Comparison of ENCODE assay signal across 10 cellular contexts in genomic region chr16:22370038-22370541, GRCh38. TPM values are rescaled to one million over a fixed set of nuclear protein-coding genes. Genes with fewer than 3 reads are reported as not detected.
DNase-seq lines count a peak whose midpoint lies in the region; ATAC-seq, FAIRE-seq and TF ChIP-seq lines count a peak whose summit lies in the region.
"Had no signal": no experiment of that assay in that cellular context is flagged by ENCODE, and none has a peak within 500 bp of the region (broad histone marks: within the 10 kb centered on the region; RNA-seq: fewer than 3 reads in every experiment).

No MANE protein-coding gene starts in this region.

- no peaks in the 10 kb centered on the region for H3K9me3 ChIP-seq in HEK293 (ENCODE audit: control insufficient read depth, insufficient read depth, low read depth, low read length)
- H3K9me3 ChIP-seq in GM12878 (replicated peaks; ENCODE audit: control insufficient read depth, insufficient read depth, low read length): no peaks in the 10 kb centered on the region
- no peaks in the 10 kb centered on the region for H3K9me3 ChIP-seq in mucosa of rectum (ENCODE audit: control insufficient read depth in 2 of 2, low read length in 2 of 2)
- H3K9me3 ChIP-seq: HAP-1 had no signal

- DNase-seq in AG04449 (ENCODE audit: low read depth, low spot score): peak; percentile 42
- DNase-seq in GM12878 (ENCODE audit: low read depth, low spot score): no peak
- DNase-seq in stimulated activated CD4-positive, alpha-beta T cell treated with anti-CD3 and anti-CD28 coated beads, Interleukin-1b, Interleukin-23, amount 100 ng/mL, for 48 hours: no peak
- DNase-seq in lower leg skin (ENCODE audit: low spot score in 2 of 2): no peak
- no peak for DNase-seq in GM10248 (ENCODE audit: extremely low spot score)
- DNase-seq: NCI-H1105 had no signal

- no peaks in the 10 kb centered on the region for H3K27me3 ChIP-seq in GM12878 (replicated peaks in 1 of 2; ENCODE audit: control insufficient read depth in 2 of 2, insufficient read depth in 2 of 2, low read length in 1 of 2)
- no peaks in the 10 kb centered on the region for H3K27me3 ChIP-seq in mucosa of rectum (ENCODE audit: control insufficient read depth in 2 of 2, insufficient read depth in 2 of 2, low read length in 2 of 2)

- SMC1A ChIA-PET in GM12878 (lab: Charles Lee; ENCODE audit: uncharacterized antibody, unreplicated experiment): interaction anchor here (1.5 to 12.5 kb wide), 5 partner anchors 9 to 40 kb away, joined by 3 to 205 read pairs (median 5); no protein-coding TSS in a partner anchor

- POLR2A ChIA-PET in AG04449 (lab: Yijun Ruan, JAX): interaction anchor here (1.1 to 1.5 kb wide), 2 partner anchors 27 to 33 kb away, joined by 4 to 6 read pairs; no protein-coding TSS in a partner anchor
- POLR2A ChIA-PET in HEK293 (lab: Yijun Ruan, JAX): no interaction called here
- POLR2A ChIA-PET in GM12878 (lab: Charles Lee): interaction anchor here (12.9 kb wide), 1 partner anchor 13 kb away, joined by 185 read pairs; no protein-coding TSS in a partner anchor
- POLR2A ChIA-PET in GM10248 (lab: Yijun Ruan, JAX): no interaction called here

- TF ChIP-seq EP300 in GM12878 (IDR thresholded peaks at IDR 0.05; ENCODE audit: borderline replicate concordance in 1 of 2, control insufficient read depth in 1 of 2, low read depth in 2 of 2, low read length in 2 of 2): no peak

- H3K36me3 ChIP-seq in HEK293 (ENCODE audit: control insufficient read depth in 2 of 2, insufficient read depth in 1 of 2, low read length in 2 of 2) (peaks cover 0 to 8% of the 10 kb centered on the region in 2 experiments; a peak in 1 of 3 replicates), GM12878 (ENCODE audit: control insufficient read depth in 2 of 2, insufficient read depth in 2 of 2, low read length in 1 of 2) (peaks cover 0 to 5% of the 10 kb centered on the region in 2 experiments; a peak in 1 of 4 replicates), mucosa of rectum (ENCODE audit: control insufficient read depth in 2 of 2, insufficient read depth in 2 of 2, low read length in 2 of 2) (peaks cover 1 to 5% of the 10 kb centered on the region in 2 donors)

- H3K4me1 ChIP-seq in HEK293 (ENCODE audit: control insufficient read depth, insufficient read depth, low read length): peaks cover 16% of the 10 kb centered on the region; the same call in 1 of the 2 replicates
- peaks cover 19% of the 10 kb centered on the region for H3K4me1 ChIP-seq in GM12878 (ENCODE audit: control insufficient read depth, insufficient read depth, low read length)
- peaks cover 34 to 48% of the 10 kb centered on the region in 2 donors for H3K4me1 ChIP-seq in mucosa of rectum (ENCODE audit: control insufficient read depth in 2 of 2, insufficient read depth in 2 of 2, low read length in 2 of 2)

- TF ChIP-seq CTCF in AG04449 (IDR thresholded peaks at IDR 0.05; ENCODE audit: insufficient read depth, low read length, missing control alignments) (no peak), HEK293 (tag by site-specific recombination; IDR thresholded peaks at IDR 0.05) (no peak), GM12878 (IDR thresholded peaks at IDR 0.05 in 2 of 3, conservative IDR thresholded peaks at IDR 0.05 in 1 of 3; ENCODE audit: control insufficient read depth in 2 of 3, extremely low read depth in 1 of 3, insufficient read depth in 1 of 3, low read depth in 3 of 3, low read length in 3 of 3) (no peak), lower leg skin (IDR thresholded peaks at IDR 0.05) (no peak), GM10248 (IDR thresholded peaks at IDR 0.05; ENCODE audit: control extremely low read depth, extremely low read depth, low read depth, missing control alignments) (no peak)

- WGBS in GM12878 (ENCODE audit: insufficient coverage, insufficient replicate concordance, low lambda C conversion rate, missing lambda C conversion rate): 100% methylated on average over 1 of the region's 1 CpG
- WGBS in lower leg skin, 2 donors: 26 to 37% methylated on average over 1 of the region's 1 CpG

- H3K4me3 ChIP-seq in AG04449 (ENCODE audit: low read depth, low read length) (no peak overlapping the region), HEK293 (ENCODE audit: low read depth, low read length) (no peak overlapping the region), GM12878 (peak overlapping the region; percentile 29; the same call in 1 of the 2 replicates), mucosa of rectum (ENCODE audit: low read length in 2 of 2) (no peak overlapping the region), lower leg skin (ENCODE audit: low read depth, poor library complexity, severe bottlenecking) (no peak overlapping the region)
- H3K4me3 ChIP-seq: HAP-1 had no signal

- no peak for TF ChIP-seq RAD21 in GM12878 (IDR thresholded peaks at IDR 0.05; ENCODE audit: insufficient read depth, low read depth, low read length)

- ATAC-seq in GM12878: no peak
- no peak for ATAC-seq in GM21737 (IDR thresholded peaks at IDR 0.05; ENCODE audit: unreplicated experiment)

- H4K20me1 ChIP-seq in GM12878 (ENCODE audit: control insufficient read depth, insufficient read depth): no peaks in the 10 kb centered on the region

- no TSS peak for BruUV-seq in GM12878 (replicated peaks; lab: Mats Ljungman, UMichigan)

- no peak for TF ChIP-seq POLR2A in GM12878 (IDR thresholded peaks at IDR 0.05; ENCODE audit: low read depth, low read length)
- no peak for TF ChIP-seq POLR2A in lower leg skin (IDR thresholded peaks at IDR 0.05)

- peak overlapping the region; percentile 52 for H3K4me2 ChIP-seq in GM12878 (ENCODE audit: control insufficient read depth, insufficient read depth)

- RAD21 ChIA-PET in GM12878 (lab: Charles Lee; ENCODE audit: unreplicated experiment): interaction anchor here (1.9 to 3.9 kb wide), 2 partner anchors 14 to 49 kb away, joined by 5 to 64 read pairs; no protein-coding TSS in a partner anchor

- intact Hi-C loops in GM12878 (cut with micrococcal nuclease; ENCODE audit: unreplicated experiment) (loop anchor here (5.0 kb wide), 2 partner anchors 48 to 178 kb away; no protein-coding TSS in a partner anchor), lower leg skin (cut with DNase I; ENCODE audit: low total_unique reads) (loop anchor here (10.0 kb wide), 1 partner anchor 45 kb away; no protein-coding TSS in a partner anchor)

- no peak overlapping the region for H2AFZ ChIP-seq in GM12878 (ENCODE audit: control insufficient read depth, low read depth, low read length)

- in situ Hi-C loops in GM12878 (cut with MboI): no loop called here

- H3K27ac ChIP-seq in HEK293 (ENCODE audit: extremely low read depth, low read depth, low read length) (no peak overlapping the region), GM12878 (ENCODE audit: control insufficient read depth, insufficient read depth) (peak overlapping the region; percentile 11; the same call in 1 of the 2 replicates), mucosa of rectum (ENCODE audit: low read depth in 2 of 2, low read length in 2 of 2) (peak overlapping the region; percentile 58 to 67)

- CTCF ChIA-PET in AG04449 (lab: Yijun Ruan, JAX) (interaction anchor here (0.7 kb wide), 1 partner anchor 49 kb away, joined by 3 read pairs; no protein-coding TSS in a partner anchor), HEK293 (lab: Yijun Ruan, JAX) (interaction anchor here (1.2 kb wide), 1 partner anchor 48 kb away, joined by 4 read pairs; no protein-coding TSS in a partner anchor), GM12878 (lab: Yijun Ruan, JAX) (interaction anchor here (0.9 to 4.0 kb wide), 5 partner anchors 12 to 70 kb away, joined by 3 to 26 read pairs (median 6); no protein-coding TSS in a partner anchor), GM10248 (lab: Yijun Ruan, JAX) (interaction anchor here (1.0 to 1.5 kb wide), 4 partner anchors 18 to 1181 kb away, joined by 3 to 4 read pairs (median 3); no protein-coding TSS in a partner anchor)

- H3K9ac ChIP-seq in GM12878 (ENCODE audit: control insufficient read depth, insufficient read depth, low read length): no peak overlapping the region
- no peak overlapping the region for H3K9ac ChIP-seq in mucosa of rectum (ENCODE audit: low read depth in 1 of 2, low read length in 2 of 2)

- peaks cover 75% of the 10 kb centered on the region for H3K79me2 ChIP-seq in GM12878 (ENCODE audit: control insufficient read depth, insufficient read depth, low read length)

- FAIRE-seq in GM12878 (lab: Jason Lieb, UNC): peak; percentile 47

TF ChIP-seq in HEK293, 187 proteins besides CTCF, POLR2A, EP300 and RAD21 (continues in another document):
- TF ChIP-seq ZNF626 (tag by site-specific recombination; IDR thresholded peaks at IDR 0.05): no peak
- 0 out of 2 replicates have a peak, but pooled peaks have one; percentile 7 for TF ChIP-seq ZNF335 (tag by site-specific recombination; conservative IDR thresholded peaks at IDR 0.05)
- TF ChIP-seq ZNF138 (tag by site-specific recombination; IDR thresholded peaks at IDR 0.05; ENCODE audit: borderline replicate concordance): no peak
- TF ChIP-seq KLF8 (tag by site-specific recombination; IDR thresholded peaks at IDR 0.05): no peak
- TF ChIP-seq ZNF16 (tag by site-specific recombination; IDR thresholded peaks at IDR 0.05; ENCODE audit: low read depth): no peak

TF ChIP-seq in GM12878, 131 proteins besides CTCF, POLR2A, EP300 and RAD21 (continues in another document):
- TF ChIP-seq ZNF274 (IDR thresholded peaks at IDR 0.05; ENCODE audit: insufficient read depth, insufficient read length) (no peak), CEBPB (IDR thresholded peaks at IDR 0.05; ENCODE audit: borderline replicate concordance in 1 of 2, low read depth in 2 of 2, low read length in 2 of 2) (no peak), CHD1 (IDR thresholded peaks at IDR 0.05; ENCODE audit: low read depth, low read length) (no peak), LARP7 (IDR thresholded peaks at IDR 0.05) (no peak), MTA3 (IDR thresholded peaks at IDR 0.05; ENCODE audit: borderline replicate concordance, low read length) (no peak)

RNA-seq across cellular contexts. Expression of gene CDR2, which starts 4.3 kb away (rescaled TPM):
- total RNA-seq in GM12878 (2013; cell fraction: nucleolus; rRNA removed): 16.9 and 22.4 TPM in 2 replicates
- total RNA-seq in GM12878 (2014; rRNA removed) (16.0 and 21.9 TPM in 2 replicates), GM12878 (2014; rRNA removed; fragmentation: Illumina TruSeq; extraction: Trizol) (18.0 and 19.7 TPM in 2 replicates), GM12878 (2021) (20.7 and 25.6 TPM in 2 replicates), lower leg skin (10 to 100 TPM in 3 of 4 donors, 1 to 10 TPM in 1; 8.5 to 30.3 (median 16.2) TPM)
- polyA plus RNA-seq in GM12878 (2011; ENCODE audit: low read depth): 12.1 TPM
- polyA plus RNA-seq in GM12878 (2011; rRNA removed) (23.7 and 26.5 TPM in 2 replicates), GM12878 (2014; fragmentation: Illumina TruSeq; extraction: Trizol) (24.3 and 24.5 TPM in 2 replicates), GM12878 (2014; fragmentation: Nextera tagmentation; extraction: Ambion mirVana) (1 to 10 TPM; 4.8 to 5.5 TPM), GM12878 (2014; rRNA removed) (19.8 and 20.5 TPM in 2 replicates), GM12878 (2016; fragmentation: Nextera tagmentation; extraction: Ambion mirVana) (10 to 100 TPM in 1 of 2 experiments, 1 to 10 TPM in 1; 6.7 to 14.1 TPM)
- 15.6 and 17.3 TPM in 2 replicates for polyA plus RNA-seq in GM12878 (2011; cell fraction: cytosol; rRNA removed)
- 12.5 and 12.9 TPM in 2 replicates for polyA plus RNA-seq in GM12878 (2011; cell fraction: nucleus; rRNA removed)
- polyA plus RNA-seq in GM12878 (2012): 13.1 and 14.8 TPM in 2 replicates
- 21.7 and 24.5 TPM in 2 replicates for polyA minus RNA-seq in GM12878 (2011; rRNA and poly(A)+ RNA removed)
- polyA minus RNA-seq in GM12878 (2011; cell fraction: cytosol; rRNA and poly(A)+ RNA removed): 9.4 and 9.6 TPM in 2 replicates
- 8.5 and 10.2 TPM in 2 replicates for polyA minus RNA-seq in GM12878 (2011; cell fraction: nucleus; rRNA and poly(A)+ RNA removed)

Comparison
In these comparisons a context has a peak if more than half of its experiments do, and no peak if none do; other contexts are left out.
1. POLR2A ChIA-PET loops: an anchor here in AG04449 (1.1 to 1.5 kb wide) and GM12878 (12.9 kb wide); none called in HEK293 and GM10248.